ENCODE assay signal across 7 cellular contexts in genomic region chr20:23637282-23638221, GRCh38. TPM values are rescaled to one million over a fixed set of nuclear protein-coding genes. Genes with fewer than 3 reads are reported as not detected.
DNase-seq lines count a peak whose midpoint lies in the region; ATAC-seq and TF ChIP-seq lines count a peak whose summit lies in the region.

CST3 (minus strand) TSS chr20:23637955; CDS start chr20:23637862, 93 bp downstream.

- DNase-seq in GM10248 (ENCODE audit: extremely low spot score) (peak; percentile 90), GM23338 (ENCODE audit: low spot score) (peak; percentile 82), SHP77 treated with DMSO at 0.1 percent for 48 hours (lab: John Stamatoyannopoulos, UW) (peak; percentile 69), left lung (peak; percentile 94 to 96)
- no peak for DNase-seq in stimulated activated naive CD8-positive, alpha-beta T cell treated with anti-CD3 and anti-CD28 coated beads, Interleukin-15, amount 100 ng/mL, for 72 hours

- no peaks in the 10 kb centered on the region for H3K79me2 ChIP-seq in GM23338 (replicated peaks; ENCODE audit: insufficient read depth)
- H3K79me2 ChIP-seq in Loucy (ENCODE audit: insufficient read depth, low read length): no peaks in the 10 kb centered on the region; the same call in 1 of the 2 replicates

- CTCF ChIA-PET in GM10248 (lab: Yijun Ruan, JAX): no interaction called here

- peak within 1 kb of the TSS; percentile 88 for H3K9ac ChIP-seq in Loucy (ENCODE audit: low read depth, low read length, poor library complexity, severe bottlenecking)
- peak within 1 kb of the TSS; percentile 72 to 75 for H3K9ac ChIP-seq in duodenal mucosa (ENCODE audit: low read depth in 1 of 2, low read length in 2 of 2)

- H3K9me3 ChIP-seq in Loucy (ENCODE audit: insufficient read depth, low read depth, low read length) (no peaks in the 10 kb centered on the region), duodenal mucosa (ENCODE audit: control insufficient read depth in 1 of 2, low read length in 2 of 2) (no peaks in the 10 kb centered on the region), left lung (no peaks in the 10 kb centered on the region)

- intact Hi-C loops in left lung (cut with DNase I): no loop called here

- POLR2A ChIA-PET in GM10248 (lab: Yijun Ruan, JAX): no interaction called here

- TF ChIP-seq CTCF in GM10248 (IDR thresholded peaks at IDR 0.05; ENCODE audit: control extremely low read depth, extremely low read depth, low read depth, missing control alignments): no peak
- TF ChIP-seq CTCF in GM23338 (conservative IDR thresholded peaks at IDR 0.05; ENCODE audit: low read depth in 2 of 2): no peak
- TF ChIP-seq CTCF in Loucy (conservative IDR thresholded peaks at IDR 0.05; ENCODE audit: low read length): no peak
- no peak for TF ChIP-seq CTCF in left lung (IDR thresholded peaks at IDR 0.05)

- H3K36me3 ChIP-seq in GM23338 (ENCODE audit: insufficient read depth) (no peaks in the 10 kb centered on the region), Loucy (ENCODE audit: insufficient read depth, low read length) (no peaks in the 10 kb centered on the region), duodenal mucosa (ENCODE audit: control insufficient read depth in 1 of 2, insufficient read depth in 2 of 2, low read length in 2 of 2) (peaks cover 0 to 25% of the 10 kb centered on the region in 2 donors), left lung (peaks cover 0 to 25% of the 10 kb centered on the region in 2 donors)

- H3K4me2 ChIP-seq in GM23338: peak within 1 kb of the TSS; percentile 92
- peak within 1 kb of the TSS; percentile 74 for H3K4me2 ChIP-seq in Loucy (ENCODE audit: low read depth, low read length, poor library complexity, severe bottlenecking)

- no peaks in the 10 kb centered on the region for H3F3A ChIP-seq in GM23338 (replicated peaks; ENCODE audit: low read depth)
- no peaks in the 10 kb centered on the region for H3F3A ChIP-seq in Loucy (ENCODE audit: low read depth)

- H3K4me1 Mint-ChIP-seq in GM23338: peaks cover 22% of the 10 kb centered on the region
- H3K4me1 Mint-ChIP-seq in stimulated activated naive CD8-positive, alpha-beta T cell treated with anti-CD3 and anti-CD28 coated beads, Interleukin-15, amount 100 ng/mL, for 72 hours: peaks cover 11% of the 10 kb centered on the region

- H3K27ac Mint-ChIP-seq in GM23338: no peak within 1 kb of the TSS
- H3K27ac Mint-ChIP-seq in stimulated activated naive CD8-positive, alpha-beta T cell treated with anti-CD3 and anti-CD28 coated beads, Interleukin-15, amount 100 ng/mL, for 72 hours: peak within 1 kb of the TSS in 1 of 2 donors; percentile 29

- H4K20me1 ChIP-seq in GM23338 (replicated peaks; ENCODE audit: insufficient read depth): no peaks in the 10 kb centered on the region
- no peaks in the 10 kb centered on the region for H4K20me1 ChIP-seq in Loucy (ENCODE audit: insufficient read depth, low read length, poor library complexity, severe bottlenecking)

- H3K27ac ChIP-seq in GM23338 (ENCODE audit: low read depth): no peak within 1 kb of the TSS
- H3K27ac ChIP-seq in duodenal mucosa (ENCODE audit: low read depth, low read length): peak within 1 kb of the TSS; percentile 91
- H3K27ac ChIP-seq in left lung: peak within 1 kb of the TSS; percentile 80 to 95

- H2AFZ ChIP-seq in GM23338: peak within 1 kb of the TSS; percentile 94
- H2AFZ ChIP-seq in Loucy (ENCODE audit: low read length): peak within 1 kb of the TSS; percentile 93

- H3K9me2 ChIP-seq in GM23338 (ENCODE audit: insufficient read depth): peaks cover 3% of the 10 kb centered on the region; the same call in 1 of the 2 replicates
- H3K9me2 ChIP-seq in Loucy (replicated peaks; ENCODE audit: low read depth, low read length): no peaks in the 10 kb centered on the region

- peak within 1 kb of the TSS; percentile 80 for H3K4me3 Mint-ChIP-seq in GM23338
- H3K4me3 Mint-ChIP-seq in stimulated activated naive CD8-positive, alpha-beta T cell treated with anti-CD3 and anti-CD28 coated beads, Interleukin-15, amount 100 ng/mL, for 72 hours: peak within 1 kb of the TSS; percentile 53 to 74

- peak; percentile 73 for ATAC-seq in GM23338
- ATAC-seq in left lung: peak; percentile 95
- peak; percentile 31 for ATAC-seq in stimulated activated naive CD8-positive, alpha-beta T cell treated with anti-CD3 and anti-CD28 coated beads, Interleukin-15, amount 100 ng/mL, for 72 hours

- H3K9me3 Mint-ChIP-seq in GM23338: peaks cover 5% of the 10 kb centered on the region; the same call in 1 of the 3 replicates
- no peaks in the 10 kb centered on the region for H3K9me3 Mint-ChIP-seq in stimulated activated naive CD8-positive, alpha-beta T cell treated with anti-CD3 and anti-CD28 coated beads, Interleukin-15, amount 100 ng/mL, for 72 hours

- H3K4me1 ChIP-seq in GM23338 (ENCODE audit: insufficient read depth): peaks cover 6% of the 10 kb centered on the region; the same call in 1 of the 2 replicates
- H3K4me1 ChIP-seq in Loucy (ENCODE audit: insufficient read depth, low read length, poor library complexity, severe bottlenecking): peaks cover 29% of the 10 kb centered on the region
- H3K4me1 ChIP-seq in duodenal mucosa (ENCODE audit: control insufficient read depth in 1 of 2, insufficient read depth in 2 of 2, low read length in 2 of 2): peaks cover 26 to 29% of the 10 kb centered on the region in 2 donors
- peaks cover 16 to 38% of the 10 kb centered on the region in 2 donors for H3K4me1 ChIP-seq in left lung

- H3K4me3 ChIP-seq in GM23338 (peak within 1 kb of the TSS; percentile 84), Loucy (ENCODE audit: low read length, poor library complexity, severe bottlenecking) (peak within 1 kb of the TSS; percentile 85), duodenal mucosa (ENCODE audit: low read depth in 1 of 2, low read length in 2 of 2) (peak within 1 kb of the TSS; percentile 68 to 80), left lung (peak within 1 kb of the TSS; percentile 77 to 83)

- H3K27me3 Mint-ChIP-seq in GM23338 (ENCODE audit: insufficient read depth, low read depth, poor library complexity): peaks cover 24% of the 10 kb centered on the region
- H3K27me3 Mint-ChIP-seq in stimulated activated naive CD8-positive, alpha-beta T cell treated with anti-CD3 and anti-CD28 coated beads, Interleukin-15, amount 100 ng/mL, for 72 hours: peaks cover 46% of the 10 kb centered on the region

- no peaks in the 10 kb centered on the region; the same call in 2 of the 3 replicates for H3K36me3 Mint-ChIP-seq in GM23338 (ENCODE audit: low read depth)

- H3K27me3 ChIP-seq in GM23338 (ENCODE audit: insufficient read depth) (peaks cover 12% of the 10 kb centered on the region), Loucy (ENCODE audit: insufficient read depth, low read length, poor library complexity, severe bottlenecking) (no peaks in the 10 kb centered on the region), duodenal mucosa (ENCODE audit: control insufficient read depth in 1 of 2, insufficient read depth in 2 of 2, low read length in 2 of 2) (no peaks in the 10 kb centered on the region), left lung (peaks cover 0 to 9% of the 10 kb centered on the region in 2 donors)

TF ChIP-seq in GM23338, 12 proteins besides CTCF, POLR2A, EP300 and RAD21:
- TF ChIP-seq CREB1 (CRISPR knock-in tag; IDR thresholded peaks at IDR 0.05; ENCODE audit: low read depth) (peak; percentile 48; the same call in 1 of the 2 replicates), ZNF114 (CRISPR knock-in tag; IDR thresholded peaks at IDR 0.05) (no peak)

RNA-seq across cellular contexts. Expression of gene CST3, which starts in this region (rescaled TPM):
- total RNA-seq in GM23338 (2014; rRNA removed; shearing (Covaris generic)): 51.8 and 70.7 TPM in 2 replicates
- polyA plus RNA-seq in GM23338 (2016; fragmentation: Nextera tagmentation; extraction: Ambion mirVana): 71.5 and 72.9 TPM in 2 replicates
- 100 to 1,000 TPM; 628 to 714 TPM for total RNA-seq in left lung

Comparison
In these comparisons a context has a peak if more than half of its experiments do, and no peak if none do; other contexts are left out.
1. DNase-seq: peak in GM10248 (single experiment), GM23338 (single experiment), SHP77 treated with DMSO at 0.1 percent for 48 hours (single experiment) and left lung (2 of 2); none in stimulated activated naive CD8-positive, alpha-beta T cell treated with anti-CD3 and anti-CD28 coated beads, Interleukin-15, amount 100 ng/mL, for 72 hours (0 of 2).
2. ATAC-seq: peak in every context shown above with its lines; median percentile 95 in left lung; 73 in GM23338; 31 in stimulated activated naive CD8-positive, alpha-beta T cell treated with anti-CD3 and anti-CD28 coated beads, Interleukin-15, amount 100 ng/mL, for 72 hours.
3. Peak in every context shown above with its lines, with median percentiles within 50 percentile points of each other: H3K4me3 ChIP-seq.